Comparison of ENCODE assay signal across 1 cellular context in genomic region chr5:75720882-75721281, GRCh38.
TF ChIP-seq lines count a peak whose summit lies in the region.

No MANE protein-coding gene starts in this region.

TF ChIP-seq in HepG2, 621 proteins besides CTCF, POLR2A, EP300 and RAD21 (continued from another document and continues in another):
- TF ChIP-seq THYN1 (CRISPR knock-in tag; IDR thresholded peaks at IDR 0.05; ENCODE audit: borderline replicate concordance, low read depth): no peak
- TF ChIP-seq ZFX (CRISPR knock-in tag; IDR thresholded peaks at IDR 0.05; ENCODE audit: low read depth): no peak
- TF ChIP-seq ZBTB33 (CRISPR knock-in tag; IDR thresholded peaks at IDR 0.05): no peak
- no peak for TF ChIP-seq ZNF773 (CRISPR knock-in tag; IDR thresholded peaks at IDR 0.05; ENCODE audit: borderline replicate concordance)
- no peak for TF ChIP-seq SAFB2 (CRISPR knock-in tag; IDR thresholded peaks at IDR 0.05; ENCODE audit: borderline replicate concordance, low read depth)
- TF ChIP-seq ZHX2 (IDR thresholded peaks at IDR 0.05; ENCODE audit: low read depth): no peak
- TF ChIP-seq ZHX2 (CRISPR knock-in tag; IDR thresholded peaks at IDR 0.05; ENCODE audit: borderline replicate concordance): no peak
- TF ChIP-seq TOPORS (CRISPR knock-in tag; IDR thresholded peaks at IDR 0.05): no peak
- no peak for TF ChIP-seq ZNF253 (CRISPR knock-in tag; IDR thresholded peaks at IDR 0.05; ENCODE audit: borderline replicate concordance)
- no peak for TF ChIP-seq RBM22 (optimal IDR thresholded peaks at IDR 0.05; ENCODE audit: low read length)
- TF ChIP-seq ZNF350 (CRISPR knock-in tag; IDR thresholded peaks at IDR 0.05; ENCODE audit: borderline replicate concordance, low read depth): peak; percentile 50; the same call in 1 of the 2 replicates
- TF ChIP-seq ELK4 (CRISPR knock-in tag; IDR thresholded peaks at IDR 0.05; ENCODE audit: borderline replicate concordance): no peak
- no peak for TF ChIP-seq ZNF276 (CRISPR knock-in tag; IDR thresholded peaks at IDR 0.05; ENCODE audit: low read depth)
- TF ChIP-seq ZNF224 (CRISPR knock-in tag; IDR thresholded peaks at IDR 0.05): no peak
- no peak for TF ChIP-seq ZNF263 (CRISPR knock-in tag; IDR thresholded peaks at IDR 0.05)
- TF ChIP-seq THRA (CRISPR knock-in tag; IDR thresholded peaks at IDR 0.05; ENCODE audit: borderline replicate concordance): peak; percentile 75; the same call in 1 of the 2 replicates
- TF ChIP-seq NFYC (CRISPR knock-in tag; IDR thresholded peaks at IDR 0.05): no peak
- 0 out of 2 replicates have a peak, but pooled peaks have one; percentile 63 for TF ChIP-seq ZNF12 (CRISPR knock-in tag; IDR thresholded peaks at IDR 0.05)
- TF ChIP-seq ZMYM2 (CRISPR knock-in tag; IDR thresholded peaks at IDR 0.05): no peak
- TF ChIP-seq ZNF772 (CRISPR knock-in tag; IDR thresholded peaks at IDR 0.05): no peak
- no peak for TF ChIP-seq ZNF629 (CRISPR knock-in tag; conservative IDR thresholded peaks at IDR 0.05)
- no peak for TF ChIP-seq KMT2A (CRISPR knock-in tag; IDR thresholded peaks at IDR 0.05)
- no peak for TF ChIP-seq JDP2 (CRISPR knock-in tag; IDR thresholded peaks at IDR 0.05; ENCODE audit: borderline replicate concordance)
- TF ChIP-seq RELA (CRISPR knock-in tag; IDR thresholded peaks at IDR 0.05): no peak
- no peak for TF ChIP-seq ZNF550 (CRISPR knock-in tag; IDR thresholded peaks at IDR 0.05; ENCODE audit: borderline replicate concordance)
- no peak for TF ChIP-seq ATF7 (IDR thresholded peaks at IDR 0.05)
- TF ChIP-seq ATF7 (CRISPR knock-in tag; IDR thresholded peaks at IDR 0.05): no peak
- TF ChIP-seq MZF1 (CRISPR knock-in tag; IDR thresholded peaks at IDR 0.05; ENCODE audit: borderline replicate concordance): no peak
- TF ChIP-seq ZNF687 (CRISPR knock-in tag; IDR thresholded peaks at IDR 0.05): no peak
- no peak for TF ChIP-seq TBL1XR1 (IDR thresholded peaks at IDR 0.05; ENCODE audit: borderline replicate concordance, low read length, partially characterized antibody)
- 0 out of 2 replicates have a peak, but pooled peaks have one; percentile 73 for TF ChIP-seq ZNF878 (CRISPR knock-in tag; IDR thresholded peaks at IDR 0.05)
- TF ChIP-seq ZNF670 (CRISPR knock-in tag; IDR thresholded peaks at IDR 0.05; ENCODE audit: borderline replicate concordance): no peak
- TF ChIP-seq SUZ12 (IDR thresholded peaks at IDR 0.05; ENCODE audit: low read depth, low read length): no peak
- TF ChIP-seq RFX3 (CRISPR knock-in tag; IDR thresholded peaks at IDR 0.05): no peak
- TF ChIP-seq EHMT2 (IDR thresholded peaks at IDR 0.05; ENCODE audit: borderline replicate concordance, low read depth, low read length): peak; percentile 74; the same call in 1 of the 2 replicates
- TF ChIP-seq ATF1 (CRISPR knock-in tag; IDR thresholded peaks at IDR 0.05): no peak
- TF ChIP-seq ZKSCAN8 (CRISPR knock-in tag; IDR thresholded peaks at IDR 0.05; ENCODE audit: borderline replicate concordance): no peak
- no peak for TF ChIP-seq NFYB (CRISPR knock-in tag; IDR thresholded peaks at IDR 0.05)
- no peak for TF ChIP-seq ZNF704 (CRISPR knock-in tag; IDR thresholded peaks at IDR 0.05; ENCODE audit: borderline replicate concordance)
- no peak for TF ChIP-seq ZNF589 (CRISPR knock-in tag; conservative IDR thresholded peaks at IDR 0.05)
- TF ChIP-seq JUN (CRISPR knock-in tag; IDR thresholded peaks at IDR 0.05): no peak
- no peak for TF ChIP-seq U2AF1 (optimal IDR thresholded peaks at IDR 0.05; ENCODE audit: low read depth, low read length)
- TF ChIP-seq TERF1 (CRISPR knock-in tag; IDR thresholded peaks at IDR 0.05): no peak
- no peak for TF ChIP-seq ZBTB7B (CRISPR knock-in tag; IDR thresholded peaks at IDR 0.05)
